ENCODE assay signal across 27 cellular contexts in genomic region chr5:135587849-135588248, GRCh38. TPM values are rescaled to one million over a fixed set of nuclear protein-coding genes. Genes with fewer than 3 reads are reported as not detected.
A peak's percentile ranks its signal among the peaks of the same experiment; 100 is the strongest.
DNase-seq lines count a peak whose midpoint lies in the region; ATAC-seq, FAIRE-seq and TF ChIP-seq lines count a peak whose summit lies in the region.
"Had no signal": no experiment of that assay in that cellular context is flagged by ENCODE, and none has a peak within 500 bp of the region (broad histone marks: within the 10 kb centered on the region; RNA-seq: fewer than 3 reads in every experiment).

No MANE protein-coding gene starts in this region.

- H3K27ac ChIP-seq in heart left ventricle (no peak overlapping the region), hepatocyte (peak overlapping the region; percentile 67), kidney (ENCODE audit: low read depth in 2 of 2, low read length in 2 of 2) (no peak overlapping the region)
- H3K27ac ChIP-seq: 22Rv1; BLaER1 treated with 17β-estradiol and CSF1 and Interleukin-3, amounts not matched to agents 10 nM and 100 nM; GM23248 had no signal

- no peak for TF ChIP-seq POLR2A in heart left ventricle (IDR thresholded peaks at IDR 0.05)

- H3K27me3 ChIP-seq in heart left ventricle (peaks cover 0 to 47% (median 6%) of the 10 kb centered on the region in 9 donors), hepatocyte (peaks cover 25% of the 10 kb centered on the region)
- H3K27me3 ChIP-seq: BLaER1 treated with 17β-estradiol and CSF1 and Interleukin-3, amounts not matched to agents 10 nM and 100 nM had no signal

- 75 to 79% (median 78%) methylated on average over 8 of the region's 8 CpGs for WGBS in heart left ventricle, 4 donors
- WGBS in hepatocyte (ENCODE audit: low lambda C conversion rate, missing lambda C conversion rate): 56% methylated on average over 8 of the region's 8 CpGs

- no peaks in the 10 kb centered on the region for H3K79me2 ChIP-seq in hepatocyte

- H3K36me3 ChIP-seq in heart left ventricle (no peaks in the 10 kb centered on the region), hepatocyte (replicated peaks; ENCODE audit: insufficient read depth, low read depth) (no peaks in the 10 kb centered on the region), kidney (ENCODE audit: control insufficient read depth in 1 of 2, insufficient read depth in 2 of 2, low read length in 2 of 2) (no peaks in the 10 kb centered on the region)
- H3K36me3 ChIP-seq: BE2C; BLaER1 treated with 17β-estradiol and CSF1 and Interleukin-3, amounts not matched to agents 10 nM and 100 nM had no signal

- H3K4me3 Mint-ChIP-seq in activated naive CD4-positive, alpha-beta T cell treated with anti-CD3 and anti-CD28 coated beads, Interleukin-2, amount 10 ng/mL, durations not matched to agents 7 days and 5 days: no peak overlapping the region
- H3K4me3 Mint-ChIP-seq: CD14-positive monocyte; CD4-positive, alpha-beta T cell; CD8-positive, alpha-beta memory T cell had no signal

- H3K36me3 Mint-ChIP-seq in activated naive CD4-positive, alpha-beta T cell treated with anti-CD3 and anti-CD28 coated beads, Interleukin-2, amount 10 ng/mL, durations not matched to agents 7 days and 5 days: no peaks in the 10 kb centered on the region
- H3K36me3 Mint-ChIP-seq: CD14-positive monocyte; CD8-positive, alpha-beta memory T cell had no signal

- H3K27me3 Mint-ChIP-seq in activated naive CD4-positive, alpha-beta T cell treated with anti-CD3 and anti-CD28 coated beads, Interleukin-2, amount 10 ng/mL, durations not matched to agents 7 days and 5 days: peaks cover 24% of the 10 kb centered on the region

- DNase-seq in cardiac septum (ENCODE audit: low spot score) (peak; percentile 15), heart left ventricle (no peak), hepatocyte (ENCODE audit: low spot score) (no peak), mesenteric fat pad (ENCODE audit: low spot score) (peak; percentile 78), kidney (no peak)
- DNase-seq in activated naive CD4-positive, alpha-beta T cell treated with anti-CD3 and anti-CD28 coated beads, Interleukin-2, amount 10 ng/mL, durations not matched to agents 7 days and 5 days: no peak
- DNase-seq: ACHN; AML-193; BE2C; CD4-positive, alpha-beta T cell; CD8-positive, alpha-beta memory T cell; DMS 273 treated with DMSO at 0.1 percent for 48 hours; DMS79; EL; GDM1; GM23248; H7; HCEC 1CT had no signal

- CTCF ChIA-PET in activated naive CD4-positive, alpha-beta T cell treated with anti-CD3 and anti-CD28 coated beads, Interleukin-2, amount 10 ng/mL, durations not matched to agents 7 days and 5 days (lab: Charles Lee): no interaction called here

- FAIRE-seq in kidney (lab: Jason Lieb, UNC): no peak
- FAIRE-seq: A204.1, D721Med, GM12878, GM19239, H1 had no signal

- H3K4me3 ChIP-seq in heart left ventricle (no peak overlapping the region), hepatocyte (no peak overlapping the region), kidney (ENCODE audit: low read length in 2 of 2) (no peak overlapping the region)
- H3K4me3 ChIP-seq: BLaER1 treated with 17β-estradiol and CSF1 and Interleukin-3, amounts not matched to agents 10 nM and 100 nM; GM12878; GM23248 had no signal

- no peaks in the 10 kb centered on the region for H3K9me3 Mint-ChIP-seq in activated naive CD4-positive, alpha-beta T cell treated with anti-CD3 and anti-CD28 coated beads, Interleukin-2, amount 10 ng/mL, durations not matched to agents 7 days and 5 days
- H3K9me3 Mint-ChIP-seq: CD14-positive monocyte; CD4-positive, alpha-beta T cell had no signal

- H4K20me1 ChIP-seq in hepatocyte (ENCODE audit: insufficient read depth, poor library complexity, severe bottlenecking): no peaks in the 10 kb centered on the region
- H4K20me1 ChIP-seq: BLaER1 treated with 17β-estradiol and CSF1 and Interleukin-3, amounts not matched to agents 10 nM and 100 nM had no signal

- H3K4me1 ChIP-seq in heart left ventricle: no peaks in the 10 kb centered on the region
- no peaks in the 10 kb centered on the region for H3K4me1 ChIP-seq in hepatocyte (ENCODE audit: insufficient read depth)
- H3K4me1 ChIP-seq in kidney (ENCODE audit: control insufficient read depth in 1 of 2, insufficient read depth in 1 of 2, low read depth in 1 of 2, low read length in 2 of 2): no peaks in the 10 kb centered on the region
- H3K4me1 ChIP-seq: BE2C had no signal

- no peak overlapping the region for H3K4me2 ChIP-seq in hepatocyte
- H3K4me2 ChIP-seq: BLaER1 treated with 17β-estradiol and CSF1 and Interleukin-3, amounts not matched to agents 10 nM and 100 nM had no signal

- ATAC-seq in heart left ventricle (no peak), HG03378 (IDR thresholded peaks at IDR 0.05; ENCODE audit: unreplicated experiment) (no peak)
- ATAC-seq: GM12878 had no signal

- no peak overlapping the region for H3K27ac Mint-ChIP-seq in activated naive CD4-positive, alpha-beta T cell treated with anti-CD3 and anti-CD28 coated beads, Interleukin-2, amount 10 ng/mL, durations not matched to agents 7 days and 5 days
- H3K27ac Mint-ChIP-seq: CD14-positive monocyte; CD4-positive, alpha-beta T cell; CD8-positive, alpha-beta memory T cell had no signal

- H3K9me2 ChIP-seq in hepatocyte (replicated peaks; ENCODE audit: insufficient read depth): no peaks in the 10 kb centered on the region

- H3K4me1 Mint-ChIP-seq in activated naive CD4-positive, alpha-beta T cell treated with anti-CD3 and anti-CD28 coated beads, Interleukin-2, amount 10 ng/mL, durations not matched to agents 7 days and 5 days: no peaks in the 10 kb centered on the region
- H3K4me1 Mint-ChIP-seq: CD14-positive monocyte; CD8-positive, alpha-beta memory T cell had no signal

- TF ChIP-seq CTCF in heart left ventricle (IDR thresholded peaks at IDR 0.05) (no peak), hepatocyte (IDR thresholded peaks at IDR 0.05; ENCODE audit: poor library complexity) (no peak), kidney (IDR thresholded peaks at IDR 0.05; ENCODE audit: borderline replicate concordance, extremely low read depth, insufficient read depth) (no peak)

- H2AFZ ChIP-seq in hepatocyte: no peak overlapping the region
- H2AFZ ChIP-seq: GM23248 had no signal

- intact Hi-C loops in cardiac septum (cut with DNase I): no loop called here
- intact Hi-C loops in heart left ventricle (cut with DNase I): no loop called here
- intact Hi-C loops in kidney (cut with DNase I): no loop called here

- H3K9me3 ChIP-seq in heart left ventricle (no peaks in the 10 kb centered on the region), hepatocyte (ENCODE audit: low read depth) (no peaks in the 10 kb centered on the region), kidney (ENCODE audit: control insufficient read depth in 1 of 2, low read length in 2 of 2) (no peaks in the 10 kb centered on the region)
- H3K9me3 ChIP-seq: BE2C; BLaER1 treated with 17β-estradiol and CSF1 and Interleukin-3, amounts not matched to agents 10 nM and 100 nM had no signal

- no peak overlapping the region for H3K9ac ChIP-seq in kidney (ENCODE audit: low read length in 2 of 2)
- H3K9ac ChIP-seq: BLaER1 treated with 17β-estradiol and CSF1 and Interleukin-3, amounts not matched to agents 10 nM and 100 nM; GM23248 had no signal

RNA-seq across cellular contexts. Expression of gene CXCL14, which starts 9.1 kb away (rescaled TPM):
- total RNA-seq in cardiac septum (1.2 TPM), heart left ventricle (10 to 100 TPM in 1 of 9 donors, 1 to 10 TPM in 3, under 1 TPM in 5; 0.26 to 31.8 (median 0.90) TPM), hepatocyte (52.5 and 56.1 TPM in 2 replicates), mesenteric fat pad (26.6 TPM), kidney (104 TPM)
- polyA plus RNA-seq in heart left ventricle (under 1 TPM; 0.22 to 0.69 TPM), hepatocyte (62.8 and 88.8 TPM in 2 replicates), kidney (ENCODE audit: insufficient read depth, low read depth, low replicate concordance) (414 TPM)
- total RNA-seq: CD4-positive, alpha-beta T cell; CD8-positive, alpha-beta memory T cell; GM12878 had no signal
- polyA plus RNA-seq: CD8-positive, alpha-beta memory T cell had no signal

RNA-seq across cellular contexts. Expression of gene NEUROG1, which starts 52.1 kb away (rescaled TPM):
- total RNA-seq in cardiac septum (not detected), heart left ventricle (not detected), hepatocyte (not detected in 2 replicates), mesenteric fat pad (not detected), kidney (not detected)
- polyA plus RNA-seq in heart left ventricle (not detected), hepatocyte (not detected in 2 replicates), kidney (ENCODE audit: insufficient read depth, low read depth, low replicate concordance) (not detected)
- total RNA-seq: CD4-positive, alpha-beta T cell; CD8-positive, alpha-beta memory T cell; GM12878; GM23248; H1; H7 had no signal
- polyA plus RNA-seq: CD14-positive monocyte; CD8-positive, alpha-beta memory T cell; GM12878; GM23248; H1 had no signal

Comparison
In these comparisons a context has a peak if more than half of its experiments do, and no peak if none do; other contexts are left out.
1. DNase-seq: peak in cardiac septum (single experiment) and mesenteric fat pad (single experiment); none in heart left ventricle (0 of 5), hepatocyte (single experiment), kidney (single experiment) and activated naive CD4-positive, alpha-beta T cell treated with anti-CD3 and anti-CD28 coated beads, Interleukin-2, amount 10 ng/mL, durations not matched to agents 7 days and 5 days (single experiment).